17 cellular contexts compared by ENCODE assay signal in the genomic region with DNA sequence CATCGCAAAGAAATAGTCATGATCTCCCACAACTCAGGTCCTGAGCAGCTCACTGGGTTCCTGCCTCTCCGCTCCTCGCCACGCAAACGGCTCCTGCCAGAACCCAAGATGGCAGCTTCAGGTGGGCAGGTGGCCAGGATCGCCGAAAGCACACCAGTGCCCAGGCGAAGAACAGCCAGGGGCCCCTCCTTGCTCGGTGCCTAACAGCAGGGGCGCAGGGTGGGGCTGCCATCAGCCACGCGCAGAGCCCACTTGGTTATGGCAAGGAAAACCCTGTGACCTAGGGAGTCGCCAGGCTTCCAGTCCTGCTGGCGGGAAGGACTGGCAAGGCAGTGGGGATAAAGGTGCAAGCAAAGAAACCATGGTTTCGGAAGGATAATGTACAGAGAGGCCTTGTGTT.
"Had no signal": no experiment of that assay in that cellular context is flagged by ENCODE, and none has a peak within 500 bp of the region (broad histone marks: within the 10 kb centered on the region; RNA-seq: fewer than 3 reads in every experiment).

No MANE protein-coding gene starts in this region.

- DNase-seq: activated CD4-positive, alpha-beta memory T cell treated with anti-CD3 and anti-CD28 coated beads for 36 hours; activated gamma-delta T cell treated with Interleukin-2 at 50 U/mL for 16 hours; activated T-cell treated with anti-CD3 and anti-CD28 coated beads for 4 hours; aorta; left ventricle myocardium inferior; mesenchymal stem cell; occipital lobe; stimulated activated CD4-positive, alpha-beta T cell treated with anti-CD3 and anti-CD28 coated beads, Interleukin-12 subunit alpha, Interleukin-12 subunit beta, amount 100 ng/mL, for 4 hours; stimulated activated CD4-positive, alpha-beta T cell treated with anti-CD3 and anti-CD28 coated beads, Interleukin-1b, Interleukin-23, amount 100 ng/mL, for 48 hours; stimulated activated CD8-positive, alpha-beta memory T cell treated with anti-CD3 and anti-CD28 coated beads, Interleukin-4, amount 100 ng/mL, for 48 hours; stimulated activated naive CD4-positive, alpha-beta T cell; T-helper 2 cell; WERI-Rb-1 had no signal

- H3K9me3 ChIP-seq: left ventricle myocardium inferior had no signal

- H3K36me3 ChIP-seq: left ventricle myocardium inferior, WERI-Rb-1 had no signal

- H3K27ac ChIP-seq: coronary artery, left ventricle myocardium inferior, WERI-Rb-1 had no signal

- H3K4me3 ChIP-seq: coronary artery, left ventricle myocardium inferior had no signal

- FAIRE-seq: frontal cortex, urothelium cell line had no signal

- ATAC-seq: activated naive CD4-positive, alpha-beta T cell treated with anti-CD3 and anti-CD28 coated beads, Interleukin-2, amount 50 U/mL, for 72 hours had no signal
